In genomic region chr19:55340144-55340783, GRCh38 we compare ENCODE assay signal across 8 cellular contexts. TPM values are rescaled to one million over a fixed set of nuclear protein-coding genes. Genes with fewer than 3 reads are reported as not detected.
A peak's percentile ranks its signal among the peaks of the same experiment; 100 is the strongest.
DNase-seq lines count a peak whose midpoint lies in the region; ATAC-seq and TF ChIP-seq lines count a peak whose summit lies in the region.

No MANE protein-coding gene starts in this region.

- H3K4me1 ChIP-seq in SK-N-SH (ENCODE audit: control insufficient read depth in 1 of 2, insufficient read depth in 2 of 2, low read depth in 1 of 2, low read length in 1 of 2) (peaks cover 0 to 39% of the 10 kb centered on the region in 2 experiments; a peak in 2 of 4 replicates), right cardiac atrium (ENCODE audit: control insufficient read depth, insufficient read depth, low read length) (peaks cover 5% of the 10 kb centered on the region), smooth muscle cell (ENCODE audit: low read depth) (peaks cover 8% of the 10 kb centered on the region)

- peaks cover 13% of the 10 kb centered on the region for H3K4me1 Mint-ChIP-seq in activated CD4-positive, alpha-beta memory T cell treated with anti-CD3 and anti-CD28 coated beads for 36 hours (ENCODE audit: low read depth)

- no peaks in the 10 kb centered on the region for H4K20me1 ChIP-seq in SK-N-SH (ENCODE audit: insufficient read depth)
- peaks cover 12% of the 10 kb centered on the region for H4K20me1 ChIP-seq in smooth muscle cell (ENCODE audit: low read depth)

- H3K4me3 Mint-ChIP-seq in activated CD4-positive, alpha-beta memory T cell treated with anti-CD3 and anti-CD28 coated beads for 36 hours = peak overlapping the region; percentile 87

- POLR2A ChIA-PET in SK-N-SH (lab: Yijun Ruan, JAX) = interaction anchor here (0.6 to 2.0 kb wide), 6 partner anchors 10 to 124 kb away, joined by 3 to 21 read pairs (median 7); partner anchors contain the start of genes PPP6R1, TMEM238 and UBE2S
- POLR2A ChIA-PET in activated CD4-positive, alpha-beta memory T cell treated with anti-CD3 and anti-CD28 coated beads for 36 hours (lab: Charles Lee) = interaction anchor here (0.9 to 2.0 kb wide), 11 partner anchors 13 to 891 kb away, joined by 3 to 38 read pairs (median 3); partner anchors contain the start of genes LENG8, PPP6R1, RPL28 and TMEM238

- TF ChIP-seq RAD21 in SK-N-SH (IDR thresholded peaks at IDR 0.05; ENCODE audit: low read length) = no peak

- H3K79me2 ChIP-seq in SK-N-SH (ENCODE audit: insufficient read depth) (peaks cover 9% of the 10 kb centered on the region; the same call in 1 of the 2 replicates), smooth muscle cell (ENCODE audit: low read depth) (peaks cover 15% of the 10 kb centered on the region)

- DNase-seq in SK-N-SH (peak; percentile 63), right cardiac atrium (peak in 2 of 3 donors; percentile 65 to 73), smooth muscle cell (lab: John Stamatoyannopoulos, UW; ENCODE audit: unreplicated experiment) (no peak), NCI-H446 treated with DMSO at 0.1 percent for 48 hours (lab: John Stamatoyannopoulos, UW) (no peak), kidney glomerular epithelial cell (lab: John Stamatoyannopoulos, UW) (no peak)
- peak; percentile 46 for DNase-seq in activated CD4-positive, alpha-beta memory T cell treated with anti-CD3 and anti-CD28 coated beads for 36 hours

- H2AFZ ChIP-seq in SK-N-SH (ENCODE audit: low read depth) (no peak overlapping the region), smooth muscle cell (ENCODE audit: low read depth) (no peak overlapping the region)

- no peaks in the 10 kb centered on the region for H3K9me3 ChIP-seq in SK-N-SH
- no peaks in the 10 kb centered on the region for H3K9me3 ChIP-seq in right cardiac atrium (ENCODE audit: control insufficient read depth, low read length)
- H3K9me3 ChIP-seq in smooth muscle cell (replicated peaks; ENCODE audit: low read depth) = no peaks in the 10 kb centered on the region

- H3K9me2 ChIP-seq in SK-N-SH = no peaks in the 10 kb centered on the region

- H3K4me2 ChIP-seq in SK-N-SH (peak overlapping the region; percentile 100), smooth muscle cell (peak overlapping the region; percentile 99)

- intact Hi-C loops in activated CD4-positive, alpha-beta memory T cell treated with anti-CD3 and anti-CD28 coated beads for 36 hours (cut with micrococcal nuclease) = no loop called here
- intact Hi-C loops in right cardiac atrium (cut with DNase I) = loop anchor here in 1 of 4 donors (5.0 kb wide), 1 partner anchor 42 kb away; the partner anchor contains the start of gene TMEM238

- H3K36me3 ChIP-seq in SK-N-SH (replicated peaks in 1 of 2; ENCODE audit: control insufficient read depth in 1 of 2, insufficient read depth in 2 of 2, low read length in 1 of 2) (peaks cover 0 to 4% of the 10 kb centered on the region in 2 experiments), smooth muscle cell (ENCODE audit: low read depth) (no peaks in the 10 kb centered on the region)

- 6% methylated on average over 14 of the region's 15 CpGs for WGBS in SK-N-SH (ENCODE audit: low lambda C conversion rate)
- WGBS in right cardiac atrium = 7% methylated on average over 15 of the region's 15 CpGs
- 13% methylated on average over 8 of the region's 15 CpGs for WGBS in smooth muscle cell (ENCODE audit: low lambda C conversion rate)

- H3F3A ChIP-seq in SK-N-SH (replicated peaks; ENCODE audit: insufficient read depth) = no peaks in the 10 kb centered on the region
- no peaks in the 10 kb centered on the region for H3F3A ChIP-seq in smooth muscle cell (ENCODE audit: low read depth)

- peaks cover 6% of the 10 kb centered on the region for H3K27me3 Mint-ChIP-seq in activated CD4-positive, alpha-beta memory T cell treated with anti-CD3 and anti-CD28 coated beads for 36 hours

- peaks cover 9% of the 10 kb centered on the region for H3K36me3 Mint-ChIP-seq in activated CD4-positive, alpha-beta memory T cell treated with anti-CD3 and anti-CD28 coated beads for 36 hours

- H3K9ac ChIP-seq in SK-N-SH (peak overlapping the region; percentile 85), smooth muscle cell (ENCODE audit: low read depth) (peak overlapping the region; percentile 87)

- TF ChIP-seq CTCF in SK-N-SH (IDR thresholded peaks at IDR 0.05) (no peak), smooth muscle cell (IDR thresholded peaks at IDR 0.05; ENCODE audit: borderline replicate concordance, insufficient read depth, poor library complexity, severe bottlenecking) (no peak)

- no peaks in the 10 kb centered on the region for H3K9me3 Mint-ChIP-seq in activated CD4-positive, alpha-beta memory T cell treated with anti-CD3 and anti-CD28 coated beads for 36 hours

- no peak for TF ChIP-seq EP300 in SK-N-SH (IDR thresholded peaks at IDR 0.05; ENCODE audit: borderline replicate concordance in 1 of 2, low read depth in 1 of 2, low read length in 1 of 2)

- peak overlapping the region; percentile 95 for H3K27ac Mint-ChIP-seq in activated CD4-positive, alpha-beta memory T cell treated with anti-CD3 and anti-CD28 coated beads for 36 hours

- ATAC-seq in SK-N-SH treated with all-trans-retinoic acid at 6 μM for 48 hours (no peak), right cardiac atrium (no peak), GM18505 (IDR thresholded peaks at IDR 0.05; ENCODE audit: unreplicated experiment) (no peak)

- CTCF ChIA-PET in SK-N-SH (lab: Yijun Ruan, JAX) = interaction anchor here (0.6 to 2.4 kb wide), 5 partner anchors 12 to 60 kb away, joined by 3 to 11 read pairs (median 3); partner anchors contain the start of genes HSPBP1 and TMEM238
- CTCF ChIA-PET in activated CD4-positive, alpha-beta memory T cell treated with anti-CD3 and anti-CD28 coated beads for 36 hours (lab: Charles Lee) = interaction anchor here (1.0 to 2.1 kb wide), 3 partner anchors 38 to 293 kb away, joined by 3 to 30 read pairs (median 4); no protein-coding TSS in a partner anchor

- peak overlapping the region; percentile 73 to 75 for H3K4me3 ChIP-seq in SK-N-SH (ENCODE audit: low read depth in 2 of 2, low read length in 1 of 2)
- H3K4me3 ChIP-seq in right cardiac atrium (ENCODE audit: low read length) = peak overlapping the region; percentile 93
- peak overlapping the region; percentile 69 for H3K4me3 ChIP-seq in smooth muscle cell

- no peak for TF ChIP-seq POLR2A in GM18505 (IDR thresholded peaks at IDR 0.05; ENCODE audit: borderline replicate concordance, extremely low read depth, insufficient read depth, insufficient read length)

- no peaks in the 10 kb centered on the region for H3K27me3 ChIP-seq in SK-N-SH (ENCODE audit: insufficient read depth)
- no peaks in the 10 kb centered on the region for H3K27me3 ChIP-seq in right cardiac atrium (ENCODE audit: control insufficient read depth, insufficient read depth)
- no peaks in the 10 kb centered on the region for H3K27me3 ChIP-seq in smooth muscle cell (ENCODE audit: low read depth)

- H3K27ac ChIP-seq in SK-N-SH (ENCODE audit: low read depth in 2 of 2, low read length in 1 of 2) (peak overlapping the region; percentile 56 to 87; a peak in 3 of 4 replicates), right cardiac atrium (ENCODE audit: low read length) (peak overlapping the region; percentile 54), smooth muscle cell (ENCODE audit: low read depth) (peak overlapping the region; percentile 77)

TF ChIP-seq in SK-N-SH, 30 proteins besides CTCF, POLR2A, EP300 and RAD21 (continues in another document):
- TF ChIP-seq EZH2phosphoT487 (IDR thresholded peaks at IDR 0.05; ENCODE audit: borderline replicate concordance, low read depth) = no peak
- no peak for TF ChIP-seq CHD2 (IDR thresholded peaks at IDR 0.05; ENCODE audit: low read length, partially characterized antibody)

TF ChIP-seq in SK-N-SH treated with all-trans-retinoic acid at 6 μM for 48 hours, 23 proteins besides CTCF, POLR2A, EP300 and RAD21 (continues in another document):
- TF ChIP-seq BACH2 (CRISPR knock-in tag; IDR thresholded peaks at IDR 0.05; ENCODE audit: borderline replicate concordance) (no peak), RARB (CRISPR knock-in tag; IDR thresholded peaks at IDR 0.05) (no peak), GLIS3 (CRISPR knock-in tag; IDR thresholded peaks at IDR 0.05) (no peak)

RNA-seq across cellular contexts. Expression of gene KMT5C, which starts 0.6 kb away (rescaled TPM):
- 14.0 and 14.4 TPM in 2 replicates for polyA plus RNA-seq in SK-N-SH (2012; rRNA removed)
- polyA plus RNA-seq in SK-N-SH (2012; cell fraction: cytosol; rRNA removed) = 3.7 and 5.8 TPM in 2 replicates
- 79.1 and 122 TPM in 2 replicates for polyA plus RNA-seq in SK-N-SH (2012; cell fraction: nucleus; rRNA removed)
- 10 to 100 TPM; 34.2 to 35.2 TPM for total RNA-seq in activated CD4-positive, alpha-beta memory T cell treated with anti-CD3 and anti-CD28 coated beads for 36 hours
- 1 to 10 TPM; 6.7 to 9.8 (median 8.4) TPM for total RNA-seq in right cardiac atrium
- polyA plus RNA-seq in right cardiac atrium = 6.3 TPM
- 12.2 and 26.1 TPM in 2 replicates for total RNA-seq in smooth muscle cell
- 23.2 and 27.2 TPM in 2 replicates for polyA plus RNA-seq in smooth muscle cell

RNA-seq across cellular contexts. Expression of gene COX6B2, which starts 14.3 kb away (rescaled TPM):
- polyA plus RNA-seq in SK-N-SH (2012; rRNA removed) (0.58 and 0.74 TPM in 2 replicates), right cardiac atrium (not detected), smooth muscle cell (1.7 and 1.9 TPM in 2 replicates)
- 0.17 and 0.34 TPM in 2 replicates for polyA plus RNA-seq in SK-N-SH (2012; cell fraction: cytosol; rRNA removed)
- polyA plus RNA-seq in SK-N-SH (2012; cell fraction: nucleus; rRNA removed) = 5.4 and 8.8 TPM in 2 replicates
- total RNA-seq in activated CD4-positive, alpha-beta memory T cell treated with anti-CD3 and anti-CD28 coated beads for 36 hours = under 1 TPM; 0.15 to 0.81 TPM
- total RNA-seq in right cardiac atrium (not detected), smooth muscle cell (0.18 and 0.31 TPM in 2 replicates)

RNA-seq across cellular contexts. Expression of gene TMEM150B, which starts 15.1 kb away (rescaled TPM):
- polyA plus RNA-seq in SK-N-SH (2012; rRNA removed) = not detected in 2 replicates
- polyA plus RNA-seq in SK-N-SH (2012; cell fraction: cytosol; rRNA removed) = not detected in 2 replicates
- not detected in 2 replicates for polyA plus RNA-seq in SK-N-SH (2012; cell fraction: nucleus; rRNA removed)
- not detected for total RNA-seq in activated CD4-positive, alpha-beta memory T cell treated with anti-CD3 and anti-CD28 coated beads for 36 hours
- 1 to 10 TPM; 2.0 to 2.4 (median 2.2) TPM for total RNA-seq in right cardiac atrium
- 0.68 TPM for polyA plus RNA-seq in right cardiac atrium
- not detected in 2 replicates for total RNA-seq in smooth muscle cell
- polyA plus RNA-seq in smooth muscle cell = 0.22 TPM in 1 of 2 replicates, not detected in the other

RNA-seq across cellular contexts. Expression of gene GARIN5B, which starts 22.8 kb away (rescaled TPM):
- polyA plus RNA-seq in SK-N-SH (2012; rRNA removed) (not detected in 2 replicates), right cardiac atrium (not detected), smooth muscle cell (0.07 and 0.35 TPM in 2 replicates)
- polyA plus RNA-seq in SK-N-SH (2012; cell fraction: cytosol; rRNA removed) = not detected in 2 replicates
- 0.06 and 0.10 TPM in 2 replicates for polyA plus RNA-seq in SK-N-SH (2012; cell fraction: nucleus; rRNA removed)
- total RNA-seq in activated CD4-positive, alpha-beta memory T cell treated with anti-CD3 and anti-CD28 coated beads for 36 hours = not detected
- total RNA-seq in right cardiac atrium (not detected), smooth muscle cell (0.58 TPM in 1 of 2 replicates, not detected in the other)

RNA-seq across cellular contexts. Expression of gene IL11, which starts 30.0 kb away (rescaled TPM):
- polyA plus RNA-seq in SK-N-SH (2012; rRNA removed) = 13.2 and 16.1 TPM in 2 replicates
- polyA plus RNA-seq in SK-N-SH (2012; cell fraction: cytosol; rRNA removed) = 8.4 and 11.0 TPM in 2 replicates
- polyA plus RNA-seq in SK-N-SH (2012; cell fraction: nucleus; rRNA removed) = 22.6 and 33.5 TPM in 2 replicates
- total RNA-seq in activated CD4-positive, alpha-beta memory T cell treated with anti-CD3 and anti-CD28 coated beads for 36 hours = under 1 TPM; 0.17 to 0.39 TPM
- not detected for total RNA-seq in right cardiac atrium
- polyA plus RNA-seq in right cardiac atrium = not detected
- total RNA-seq in smooth muscle cell = 36.5 and 40.1 TPM in 2 replicates
- 66.4 and 68.1 TPM in 2 replicates for polyA plus RNA-seq in smooth muscle cell

Comparison
In these comparisons a context has a peak if more than half of its experiments do, and no peak if none do; other contexts are left out.
1. DNase-seq: peak in SK-N-SH (single experiment), activated CD4-positive, alpha-beta memory T cell treated with anti-CD3 and anti-CD28 coated beads for 36 hours (single experiment) and right cardiac atrium (2 of 3); none in smooth muscle cell (single experiment), NCI-H446 treated with DMSO at 0.1 percent for 48 hours (single experiment) and kidney glomerular epithelial cell (single experiment).
2. Peak in every context shown above with its lines, with median percentiles within 50 percentile points of each other: H3K27ac ChIP-seq and H3K4me3 ChIP-seq.